26 cellular contexts compared by ENCODE assay signal in the genomic region with DNA sequence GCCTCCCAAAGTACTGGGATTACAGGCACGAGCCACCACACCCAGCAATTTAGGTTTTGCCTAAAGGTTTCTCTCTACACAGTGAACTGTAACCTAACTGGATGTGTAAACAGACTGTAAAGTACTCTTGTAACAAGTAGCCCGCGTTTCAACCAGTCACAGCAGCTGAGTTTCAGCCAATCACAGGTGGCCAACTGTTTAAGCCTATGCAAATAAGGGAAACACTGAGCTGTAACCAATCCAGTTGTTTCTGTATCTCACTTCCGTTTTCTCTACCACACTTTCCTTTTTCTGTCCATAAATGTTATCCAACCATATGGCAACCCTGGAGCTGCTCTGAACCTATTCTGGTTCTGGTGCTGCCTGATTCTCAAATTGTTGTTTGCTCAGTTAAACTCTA. TPM values are rescaled to one million over a fixed set of nuclear protein-coding genes. Genes with fewer than 3 reads are reported as not detected.
"Had no signal": no experiment of that assay in that cellular context is flagged by ENCODE, and none has a peak within 500 bp of the region (broad histone marks: within the 10 kb centered on the region; RNA-seq: fewer than 3 reads in every experiment).

No MANE protein-coding gene starts in this region.

- H3K4me1 ChIP-seq: esophagus squamous epithelium, gastroesophageal sphincter, left ventricle myocardium inferior, lower lobe of right lung, sigmoid colon, stomach, thyroid gland had no signal

- H3K27ac ChIP-seq: esophagus squamous epithelium, gastroesophageal sphincter, left ventricle myocardium inferior, lower lobe of right lung, sigmoid colon, skin epidermis, stomach, thyroid gland had no signal

- H3K9me3 ChIP-seq: esophagus squamous epithelium, gastroesophageal sphincter, left ventricle myocardium inferior, lower lobe of right lung, sigmoid colon, stomach, thyroid gland had no signal

- H3K9me3 Mint-ChIP-seq: dendritic cell treated with granulocyte-macrophage colony-stimulating factor and Interleukin-4, amounts not matched to agents 40 ng/mL and 50 ng/mL, for 4 days; immature natural killer cell; memory B cell; natural killer cell had no signal

- H3K4me3 Mint-ChIP-seq: dendritic cell treated with granulocyte-macrophage colony-stimulating factor and Interleukin-4, amounts not matched to agents 40 ng/mL and 50 ng/mL, for 4 days; immature natural killer cell; memory B cell; mesothelial cell of epicardium; natural killer cell; neural crest cell; stimulated activated naive B cell treated with anti-CD40 and anti-IgM and Interleukin-4, amounts not matched to agents 10 μg/mL and 1 μg/mL and 100 μg/mL, for 72 hours; type B pancreatic cell had no signal

- H3K4me1 Mint-ChIP-seq: immature natural killer cell; mesothelial cell of epicardium; natural killer cell; stimulated activated naive B cell treated with anti-CD40 and anti-IgM and Interleukin-4, amounts not matched to agents 10 μg/mL and 1 μg/mL and 100 μg/mL, for 72 hours had no signal

- H3K36me3 Mint-ChIP-seq: immature natural killer cell; memory B cell; mesothelial cell of epicardium; natural killer cell; stimulated activated naive B cell treated with anti-CD40 and anti-IgM and Interleukin-4, amounts not matched to agents 10 μg/mL and 1 μg/mL and 100 μg/mL, for 72 hours; type B pancreatic cell had no signal

- FAIRE-seq: keratinocyte, urothelium cell line had no signal

- H3K36me3 ChIP-seq: esophagus squamous epithelium, gastroesophageal sphincter, left ventricle myocardium inferior, lower lobe of right lung, sigmoid colon, stomach, thyroid gland had no signal

- H3K27me3 Mint-ChIP-seq: dendritic cell treated with granulocyte-macrophage colony-stimulating factor and Interleukin-4, amounts not matched to agents 40 ng/mL and 50 ng/mL, for 4 days; memory B cell; stimulated activated naive B cell treated with anti-CD40 and anti-IgM and Interleukin-4, amounts not matched to agents 10 μg/mL and 1 μg/mL and 100 μg/mL, for 72 hours; type B pancreatic cell had no signal

- H3K27ac Mint-ChIP-seq: dendritic cell treated with granulocyte-macrophage colony-stimulating factor and Interleukin-4, amounts not matched to agents 40 ng/mL and 50 ng/mL, for 4 days; immature natural killer cell; memory B cell; mesothelial cell of epicardium; natural killer cell; stimulated activated naive B cell treated with anti-CD40 and anti-IgM and Interleukin-4, amounts not matched to agents 10 μg/mL and 1 μg/mL and 100 μg/mL, for 72 hours; type B pancreatic cell had no signal

- H3K4me3 ChIP-seq: esophagus squamous epithelium, gastroesophageal sphincter, left ventricle myocardium inferior, lower lobe of right lung, sigmoid colon, skin epidermis, stomach, thyroid gland had no signal

- ATAC-seq: gastroesophageal sphincter; left cardiac atrium; lower lobe of right lung; natural killer cell; stimulated activated naive B cell treated with anti-CD40 and anti-IgM and Interleukin-4, amounts not matched to agents 10 μg/mL and 1 μg/mL and 100 μg/mL, for 72 hours had no signal

- DNase-seq: esophagus squamous epithelium; foreskin fibroblast; glutamatergic neuron; immature natural killer cell; left cardiac atrium; left ventricle myocardium inferior; lower lobe of right lung; natural killer cell; sigmoid colon; stimulated activated CD4-positive, alpha-beta T cell treated with anti-CD3 and anti-CD28 coated beads, Interleukin-2, amount 100 ng/mL, for 24 hours; stimulated activated CD4-positive, alpha-beta T cell treated with anti-CD3 and anti-CD28 coated beads, Interleukin-4, amount 100 ng/mL, for 4 hours; stimulated activated naive B cell treated with anti-CD40 and anti-IgM and Interleukin-4, amounts not matched to agents 10 μg/mL and 1 μg/mL and 100 μg/mL, for 72 hours; stomach; thyroid gland had no signal

- H3K27me3 ChIP-seq: esophagus squamous epithelium, gastroesophageal sphincter, sigmoid colon, stomach, thyroid gland had no signal

RNA-seq across cellular contexts. Expression of a gene that starts 59.9 kb away (rescaled TPM):
- total RNA-seq: epithelial cell of proximal tubule, mesothelial cell of epicardium, myocyte, natural killer cell, neural crest cell, osteocyte had no signal
- polyA plus RNA-seq: immature natural killer cell, keratinocyte had no signal
